1 cellular context compared by ENCODE assay signal in the genomic region with DNA sequence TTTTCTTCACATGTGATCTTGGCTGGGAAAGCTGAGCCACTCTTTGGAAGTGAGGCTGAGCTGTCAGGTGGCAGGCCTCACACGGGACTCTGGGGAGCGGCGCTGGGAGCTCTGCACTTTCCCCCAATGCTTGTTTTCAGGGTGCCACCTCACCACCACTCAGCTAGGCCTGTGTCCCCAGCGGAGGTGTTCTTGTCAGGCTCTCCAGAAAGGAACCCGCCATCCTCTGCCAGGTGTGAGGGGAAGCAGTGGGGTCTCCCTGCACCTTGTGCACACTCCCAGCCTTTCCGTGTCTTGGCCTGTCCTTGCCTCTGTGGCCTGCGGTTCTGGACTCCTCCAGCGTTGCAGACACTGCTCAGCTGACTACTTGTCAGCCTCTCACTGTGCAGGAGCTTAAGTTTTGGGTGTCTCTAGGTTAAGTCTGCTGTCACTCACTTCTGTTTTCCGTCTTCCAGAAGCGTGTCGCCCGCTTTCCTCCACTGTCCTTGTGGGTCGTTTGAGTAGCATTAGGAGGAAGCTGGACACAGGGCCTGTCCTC.
TF ChIP-seq lines count a peak whose summit lies in the region.

No MANE protein-coding gene starts in this region.

TF ChIP-seq in GM23338, 12 proteins besides CTCF, POLR2A, EP300 and RAD21 (continued from another document):
- no peak for TF ChIP-seq JUNB (IDR thresholded peaks at IDR 0.05; ENCODE audit: unreplicated experiment)
- TF ChIP-seq ZNF331 (CRISPR knock-in tag; IDR thresholded peaks at IDR 0.05; ENCODE audit: low read depth) = no peak
- no peak for TF ChIP-seq ZNF114 (CRISPR knock-in tag; IDR thresholded peaks at IDR 0.05)
- no peak for TF ChIP-seq EZH2phosphoT487 (IDR thresholded peaks at IDR 0.05; ENCODE audit: unreplicated experiment)
- TF ChIP-seq, protein P1, sequence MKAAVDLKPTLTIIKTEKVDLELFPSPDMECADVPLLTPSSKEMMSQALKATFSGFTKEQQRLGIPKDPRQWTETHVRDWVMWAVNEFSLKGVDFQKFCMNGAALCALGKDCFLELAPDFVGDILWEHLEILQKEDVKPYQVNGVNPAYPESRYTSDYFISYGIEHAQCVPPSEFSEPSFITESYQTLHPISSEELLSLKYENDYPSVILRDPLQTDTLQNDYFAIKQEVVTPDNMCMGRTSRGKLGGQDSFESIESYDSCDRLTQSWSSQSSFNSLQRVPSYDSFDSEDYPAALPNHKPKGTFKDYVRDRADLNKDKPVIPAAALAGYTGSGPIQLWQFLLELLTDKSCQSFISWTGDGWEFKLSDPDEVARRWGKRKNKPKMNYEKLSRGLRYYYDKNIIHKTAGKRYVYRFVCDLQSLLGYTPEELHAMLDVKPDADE (IDR thresholded peaks at IDR 0.05) = no peak
- no peak for TF ChIP-seq CREB1 (CRISPR knock-in tag; IDR thresholded peaks at IDR 0.05; ENCODE audit: low read depth)
- TF ChIP-seq, protein P2, sequence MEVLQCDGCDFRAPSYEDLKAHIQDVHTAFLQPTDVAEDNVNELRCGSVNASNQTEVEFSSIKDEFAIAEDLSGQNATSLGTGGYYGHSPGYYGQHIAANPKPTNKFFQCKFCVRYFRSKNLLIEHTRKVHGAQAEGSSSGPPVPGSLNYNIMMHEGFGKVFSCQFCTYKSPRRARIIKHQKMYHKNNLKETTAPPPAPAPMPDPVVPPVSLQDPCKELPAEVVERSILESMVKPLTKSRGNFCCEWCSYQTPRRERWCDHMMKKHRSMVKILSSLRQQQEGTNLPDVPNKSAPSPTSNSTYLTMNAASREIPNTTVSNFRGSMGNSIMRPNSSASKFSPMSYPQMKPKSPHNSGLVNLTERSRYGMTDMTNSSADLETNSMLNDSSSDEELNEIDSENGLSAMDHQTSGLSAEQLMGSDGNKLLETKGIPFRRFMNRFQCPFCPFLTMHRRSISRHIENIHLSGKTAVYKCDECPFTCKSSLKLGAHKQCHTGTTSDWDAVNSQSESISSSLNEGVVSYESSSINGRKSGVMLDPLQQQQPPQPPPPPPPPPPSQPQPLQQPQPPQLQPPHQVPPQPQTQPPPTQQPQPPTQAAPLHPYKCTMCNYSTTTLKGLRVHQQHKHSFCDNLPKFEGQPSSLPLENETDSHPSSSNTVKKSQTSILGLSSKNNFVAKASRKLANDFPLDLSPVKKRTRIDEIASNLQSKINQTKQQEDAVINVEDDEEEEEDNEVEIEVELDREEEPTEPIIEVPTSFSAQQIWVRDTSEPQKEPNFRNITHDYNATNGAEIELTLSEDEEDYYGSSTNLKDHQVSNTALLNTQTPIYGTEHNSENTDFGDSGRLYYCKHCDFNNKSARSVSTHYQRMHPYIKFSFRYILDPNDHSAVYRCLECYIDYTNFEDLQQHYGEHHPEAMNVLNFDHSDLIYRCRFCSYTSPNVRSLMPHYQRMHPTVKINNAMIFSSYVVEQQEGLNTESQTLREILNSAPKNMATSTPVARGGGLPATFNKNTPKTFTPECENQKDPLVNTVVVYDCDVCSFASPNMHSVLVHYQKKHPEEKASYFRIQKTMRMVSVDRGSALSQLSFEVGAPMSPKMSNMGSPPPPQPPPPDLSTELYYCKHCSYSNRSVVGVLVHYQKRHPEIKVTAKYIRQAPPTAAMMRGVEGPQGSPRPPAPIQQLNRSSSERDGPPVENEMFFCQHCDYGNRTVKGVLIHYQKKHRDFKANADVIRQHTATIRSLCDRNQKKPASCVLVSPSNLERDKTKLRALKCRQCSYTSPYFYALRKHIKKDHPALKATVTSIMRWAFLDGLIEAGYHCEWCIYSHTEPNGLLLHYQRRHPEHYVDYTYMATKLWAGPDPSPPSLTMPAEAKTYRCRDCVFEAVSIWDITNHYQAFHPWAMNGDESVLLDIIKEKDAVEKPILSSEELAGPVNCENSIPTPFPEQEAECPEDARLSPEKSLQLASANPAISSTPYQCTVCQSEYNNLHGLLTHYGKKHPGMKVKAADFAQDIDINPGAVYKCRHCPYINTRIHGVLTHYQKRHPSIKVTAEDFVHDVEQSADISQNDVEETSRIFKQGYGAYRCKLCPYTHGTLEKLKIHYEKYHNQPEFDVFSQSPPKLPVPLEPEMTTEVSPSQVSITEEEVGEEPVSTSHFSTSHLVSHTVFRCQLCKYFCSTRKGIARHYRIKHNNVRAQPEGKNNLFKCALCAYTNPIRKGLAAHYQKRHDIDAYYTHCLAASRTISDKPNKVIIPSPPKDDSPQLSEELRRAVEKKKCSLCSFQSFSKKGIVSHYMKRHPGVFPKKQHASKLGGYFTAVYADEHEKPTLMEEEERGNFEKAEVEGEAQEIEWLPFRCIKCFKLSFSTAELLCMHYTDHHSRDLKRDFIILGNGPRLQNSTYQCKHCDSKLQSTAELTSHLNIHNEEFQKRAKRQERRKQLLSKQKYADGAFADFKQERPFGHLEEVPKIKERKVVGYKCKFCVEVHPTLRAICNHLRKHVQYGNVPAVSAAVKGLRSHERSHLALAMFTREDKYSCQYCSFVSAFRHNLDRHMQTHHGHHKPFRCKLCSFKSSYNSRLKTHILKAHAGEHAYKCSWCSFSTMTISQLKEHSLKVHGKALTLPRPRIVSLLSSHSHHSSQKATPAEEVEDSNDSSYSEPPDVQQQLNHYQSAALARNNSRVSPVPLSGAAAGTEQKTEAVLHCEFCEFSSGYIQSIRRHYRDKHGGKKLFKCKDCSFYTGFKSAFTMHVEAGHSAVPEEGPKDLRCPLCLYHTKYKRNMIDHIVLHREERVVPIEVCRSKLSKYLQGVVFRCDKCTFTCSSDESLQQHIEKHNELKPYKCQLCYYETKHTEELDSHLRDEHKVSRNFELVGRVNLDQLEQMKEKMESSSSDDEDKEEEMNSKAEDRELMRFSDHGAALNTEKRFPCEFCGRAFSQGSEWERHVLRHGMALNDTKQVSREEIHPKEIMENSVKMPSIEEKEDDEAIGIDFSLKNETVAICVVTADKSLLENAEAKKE (CRISPR knock-in tag; IDR thresholded peaks at IDR 0.05) = no peak
